In the genomic region with DNA sequence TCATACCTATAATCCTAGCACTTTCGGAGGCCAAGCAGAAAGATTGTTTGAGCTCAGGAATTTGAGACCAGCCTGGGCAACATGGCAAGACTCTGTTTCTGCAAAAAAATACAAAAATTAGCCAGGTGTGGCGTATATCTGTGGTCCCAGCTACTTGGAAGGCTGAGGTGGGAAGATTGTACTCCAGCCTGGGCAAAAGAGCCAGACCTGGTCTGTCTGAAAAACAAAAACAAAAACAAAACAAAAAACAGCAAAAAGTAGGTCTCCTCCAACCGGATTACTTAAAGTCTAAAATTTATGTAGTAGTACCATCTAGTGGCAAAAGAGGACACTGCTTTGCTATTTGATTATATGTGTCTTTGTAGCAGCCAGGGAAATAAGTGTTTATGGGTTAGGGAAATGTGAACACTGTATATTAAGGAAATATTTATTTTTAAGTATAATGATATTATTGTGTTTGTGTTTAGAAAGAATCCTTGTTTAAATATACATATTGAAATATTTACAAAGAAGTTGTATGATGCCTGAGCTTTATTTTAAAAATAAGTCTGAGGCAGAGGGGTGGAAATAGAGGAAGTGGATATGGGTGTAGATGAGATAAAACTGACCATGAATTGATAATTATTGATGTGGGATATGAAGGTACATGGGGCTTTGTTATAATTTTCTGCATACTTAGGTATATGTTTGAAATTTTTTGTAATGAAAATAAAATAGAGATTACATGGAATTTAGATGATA, we compare ENCODE assay signal across 8 cellular contexts. TPM values are rescaled to one million over a fixed set of nuclear protein-coding genes. Genes with fewer than 3 reads are reported as not detected.
A peak's percentile ranks its signal among the peaks of the same experiment; 100 is the strongest.
DNase-seq lines count a peak whose midpoint lies in the region; ATAC-seq and TF ChIP-seq lines count a peak whose summit lies in the region.

No MANE protein-coding gene starts in this region.

- ATAC-seq in GM18873 (IDR thresholded peaks at IDR 0.05; ENCODE audit: low FRiP score, unreplicated experiment): peak; percentile 85
- peak; percentile 87 for ATAC-seq in HG03159 (IDR thresholded peaks at IDR 0.05; ENCODE audit: unreplicated experiment)

- no peaks in the 10 kb centered on the region for H3K27me3 ChIP-seq in hepatocyte

- no peaks in the 10 kb centered on the region for H3K9me2 ChIP-seq in hepatocyte (replicated peaks; ENCODE audit: insufficient read depth)

- WGBS in hepatocyte (ENCODE audit: low lambda C conversion rate, missing lambda C conversion rate): 40% methylated on average over 3 of the region's 3 CpGs

- H3K27ac ChIP-seq in hepatocyte: no peak overlapping the region

- H3K4me3 ChIP-seq in astrocyte of the spinal cord (ENCODE audit: low read depth, low read length) (no peak overlapping the region), hepatocyte (no peak overlapping the region)

- TF ChIP-seq CTCF in astrocyte of the spinal cord (IDR thresholded peaks at IDR 0.05; ENCODE audit: low read depth, low read length): peak; percentile 73
- TF ChIP-seq CTCF in hepatocyte (IDR thresholded peaks at IDR 0.05; ENCODE audit: poor library complexity): peak; percentile 91

- no peak overlapping the region for H2AFZ ChIP-seq in hepatocyte

- in situ Hi-C loops in astrocyte of the spinal cord (cut with HindIII; ENCODE audit: low sequenced_read_pairs): no loop called here

- peaks cover 23% of the 10 kb centered on the region for H3K79me2 ChIP-seq in hepatocyte

- H3K9me3 ChIP-seq in hepatocyte (ENCODE audit: low read depth): no peaks in the 10 kb centered on the region

- no peaks in the 10 kb centered on the region for H3K4me1 ChIP-seq in hepatocyte (ENCODE audit: insufficient read depth)

- no peaks in the 10 kb centered on the region for H4K20me1 ChIP-seq in hepatocyte (ENCODE audit: insufficient read depth, poor library complexity, severe bottlenecking)

- H3K36me3 ChIP-seq in hepatocyte (replicated peaks; ENCODE audit: insufficient read depth, low read depth): no peaks in the 10 kb centered on the region

- H3K4me2 ChIP-seq in hepatocyte: no peak overlapping the region

- DNase-seq in COLO829 (ENCODE audit: low spot score): peak; percentile 24
- DNase-seq in NCI-H524 (lab: John Stamatoyannopoulos, UW): peak; percentile 8 to 62
- peak; percentile 72 for DNase-seq in astrocyte of the spinal cord (ENCODE audit: low read depth, low spot score)
- DNase-seq in hepatocyte (ENCODE audit: low spot score): peak; percentile 68
- DNase-seq in smooth muscle cell of the brain vasculature (ENCODE audit: low read depth, low spot score): peak; percentile 29
- DNase-seq in NK-92 (lab: John Stamatoyannopoulos, UW; ENCODE audit: unreplicated experiment): no peak

RNA-seq across cellular contexts. Expression of a gene that starts 20.0 kb away (rescaled TPM):
- total RNA-seq in hepatocyte: 48.8 and 57.0 TPM in 2 replicates
- 9.1 and 9.3 TPM in 2 replicates for polyA plus RNA-seq in hepatocyte
